ENCODE assay signal across 20 cellular contexts in the genomic region with DNA sequence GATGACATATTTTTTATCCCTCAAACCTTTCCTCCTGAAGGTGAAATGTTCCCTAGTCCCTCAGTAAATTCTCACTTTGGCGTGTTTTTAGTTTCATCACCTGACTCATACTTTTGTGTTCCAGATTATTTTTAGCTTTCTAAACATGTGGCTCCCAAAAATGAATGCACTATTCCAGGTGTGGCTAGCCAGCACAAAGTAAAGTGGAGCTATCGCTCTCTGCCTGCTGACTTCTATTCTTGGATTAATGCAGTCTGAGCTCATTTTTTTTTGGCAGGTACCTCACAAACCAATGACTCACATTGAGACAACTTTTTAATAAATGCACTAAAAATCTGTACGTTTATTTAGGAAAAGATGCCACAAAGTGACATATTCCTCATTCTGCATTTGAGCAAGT.
"Had no signal": no experiment of that assay in that cellular context is flagged by ENCODE, and none has a peak within 500 bp of the region (broad histone marks: within the 10 kb centered on the region; RNA-seq: fewer than 3 reads in every experiment).

No MANE protein-coding gene starts in this region.

- H3K4me3 Mint-ChIP-seq: activated CD4-positive, alpha-beta T cell treated with anti-CD3 and anti-CD28 coated beads for 36 hours; activated CD8-positive, alpha-beta T cell treated with anti-CD3 and anti-CD28 coated beads for 36 hours; activated naive CD8-positive, alpha-beta T cell treated with anti-CD3 and anti-CD28 coated beads, Interleukin-2, amount 50 U/mL, for 24 hours; dendritic cell treated with granulocyte-macrophage colony-stimulating factor and Interleukin-4, amounts not matched to agents 40 ng/mL and 50 ng/mL, for 4 days; naive thymus-derived CD8-positive, alpha-beta T cell had no signal

- ATAC-seq: activated CD4-positive, alpha-beta T cell treated with anti-CD3 and anti-CD28 coated beads for 36 hours; activated CD8-positive, alpha-beta T cell treated with anti-CD3 and anti-CD28 coated beads for 36 hours; activated naive CD8-positive, alpha-beta T cell treated with anti-CD3 and anti-CD28 coated beads, Interleukin-2, amount 50 U/mL, for 24 hours; effector memory CD8-positive, alpha-beta T cell; naive thymus-derived CD8-positive, alpha-beta T cell; sciatic nerve; upper lobe of right lung had no signal

- H3K4me3 ChIP-seq: ascending aorta, lung, prostate gland, upper lobe of right lung had no signal

- H3K27ac ChIP-seq: ascending aorta, prostate gland, upper lobe of right lung, VCaP had no signal

- DNase-seq: activated CD4-positive, alpha-beta T cell treated with anti-CD3 and anti-CD28 coated beads for 36 hours; activated CD8-positive, alpha-beta memory T cell treated with anti-CD3 and anti-CD28 coated beads, Interleukin-2, amount 50 U/mL, for 48 hours; activated CD8-positive, alpha-beta T cell treated with anti-CD3 and anti-CD28 coated beads for 36 hours; activated naive CD4-positive, alpha-beta T cell treated with Interleukin-2 at 50 U/mL for 16 hours; activated naive CD8-positive, alpha-beta T cell treated with anti-CD3 and anti-CD28 coated beads, Interleukin-2, amount 50 U/mL, for 24 hours; cerebellar nuclear complex; effector memory CD8-positive, alpha-beta T cell; glutamatergic neuron; naive thymus-derived CD8-positive, alpha-beta T cell; occipital lobe; stimulated activated CD4-positive, alpha-beta T cell treated with anti-CD3 and anti-CD28 coated beads, Interleukin-2, amount 100 ng/mL, for 24 hours; stimulated activated naive CD4-positive, alpha-beta T cell treated with Interleukin-2 at 50 U/mL for 16 hours; T-helper 1 cell; upper lobe of right lung had no signal

- H3K9me3 ChIP-seq: ascending aorta, prostate gland, upper lobe of right lung had no signal

- H3K36me3 ChIP-seq: ascending aorta, prostate gland, upper lobe of right lung had no signal

- H3K4me1 ChIP-seq: ascending aorta, prostate gland, upper lobe of right lung had no signal

- H3K27me3 ChIP-seq: ascending aorta, upper lobe of right lung had no signal

- H3K9me3 Mint-ChIP-seq: activated CD8-positive, alpha-beta T cell treated with anti-CD3 and anti-CD28 coated beads for 36 hours; activated naive CD8-positive, alpha-beta T cell treated with anti-CD3 and anti-CD28 coated beads, Interleukin-2, amount 50 U/mL, for 24 hours; effector memory CD8-positive, alpha-beta T cell had no signal

- H3K27ac Mint-ChIP-seq: activated CD4-positive, alpha-beta T cell treated with anti-CD3 and anti-CD28 coated beads for 36 hours; activated CD8-positive, alpha-beta T cell treated with anti-CD3 and anti-CD28 coated beads for 36 hours; activated naive CD8-positive, alpha-beta T cell treated with anti-CD3 and anti-CD28 coated beads, Interleukin-2, amount 50 U/mL, for 24 hours; dendritic cell treated with granulocyte-macrophage colony-stimulating factor and Interleukin-4, amounts not matched to agents 40 ng/mL and 50 ng/mL, for 4 days; naive thymus-derived CD8-positive, alpha-beta T cell had no signal
